6 cellular contexts compared by ENCODE assay signal in genomic region chr20:63867042-63867441, GRCh38. TPM values are rescaled to one million over a fixed set of nuclear protein-coding genes. Genes with fewer than 3 reads are reported as not detected.
"Had no signal": no experiment of that assay in that cellular context is flagged by ENCODE, and none has a peak within 500 bp of the region (broad histone marks: within the 10 kb centered on the region; RNA-seq: fewer than 3 reads in every experiment).

No MANE protein-coding gene starts in this region.

RNA-seq across cellular contexts. Expression of gene ABHD16B, which starts 5.7 kb away (rescaled TPM):
- total RNA-seq: liver, mesenteric fat pad, osteoblast, sigmoid colon, temporal lobe, ureter had no signal
